In genomic region chr1:15757575-15758401, GRCh38 we compare ENCODE assay signal across 8 cellular contexts. TPM values are rescaled to one million over a fixed set of nuclear protein-coding genes. Genes with fewer than 3 reads are reported as not detected.
DNase-seq lines count a peak whose midpoint lies in the region; ATAC-seq and TF ChIP-seq lines count a peak whose summit lies in the region.

No MANE protein-coding gene starts in this region.

- H3K4me3 Mint-ChIP-seq in T-helper 17 cell (peak overlapping the region; percentile 80), glutamatergic neuron (ENCODE audit: unreplicated experiment) (peak overlapping the region; percentile 78), progenitor cell of endocrine pancreas (ENCODE audit: low read depth) (peak overlapping the region; percentile 83)

- H3K9me3 Mint-ChIP-seq in glutamatergic neuron (ENCODE audit: unreplicated experiment) (peaks cover 5% of the 10 kb centered on the region), progenitor cell of endocrine pancreas (ENCODE audit: low read depth) (no peaks in the 10 kb centered on the region)

- no peak for TF ChIP-seq CTCF in glutamatergic neuron (IDR thresholded peaks at IDR 0.05; ENCODE audit: partially characterized antibody, unreplicated experiment)
- TF ChIP-seq CTCF in progenitor cell of endocrine pancreas (IDR thresholded peaks at IDR 0.05; ENCODE audit: unreplicated experiment) = peak; percentile 35

- H3K27me3 Mint-ChIP-seq in T-helper 17 cell (peaks cover 56% of the 10 kb centered on the region), glutamatergic neuron (ENCODE audit: unreplicated experiment) (peaks cover 9% of the 10 kb centered on the region), progenitor cell of endocrine pancreas (no peaks in the 10 kb centered on the region)

- peak; percentile 51 for DNase-seq in GM03348 (ENCODE audit: low spot score)
- no peak for DNase-seq in T-helper 17 cell
- DNase-seq in glutamatergic neuron = peak; percentile 60
- DNase-seq in progenitor cell of endocrine pancreas (ENCODE audit: low spot score, unreplicated experiment) = no peak
- DNase-seq in CD1c-positive myeloid dendritic cell (ENCODE audit: extremely low spot score) = no peak
- no peak for DNase-seq in cerebellum (ENCODE audit: low spot score)

- peaks cover 16% of the 10 kb centered on the region for H3K4me1 Mint-ChIP-seq in T-helper 17 cell
- peaks cover 16% of the 10 kb centered on the region for H3K4me1 Mint-ChIP-seq in glutamatergic neuron (ENCODE audit: low read depth, unreplicated experiment)
- peaks cover 27% of the 10 kb centered on the region for H3K4me1 Mint-ChIP-seq in progenitor cell of endocrine pancreas (ENCODE audit: low read depth)

- H3K27ac Mint-ChIP-seq in T-helper 17 cell (no peak overlapping the region), glutamatergic neuron (ENCODE audit: unreplicated experiment) (peak overlapping the region; percentile 52), progenitor cell of endocrine pancreas (peak overlapping the region; percentile 97)

- H3K36me3 Mint-ChIP-seq in T-helper 17 cell (ENCODE audit: low read depth) (peaks cover 3% of the 10 kb centered on the region), glutamatergic neuron (ENCODE audit: unreplicated experiment) (no peaks in the 10 kb centered on the region), progenitor cell of endocrine pancreas (ENCODE audit: insufficient read depth) (peaks cover 4% of the 10 kb centered on the region)

- ATAC-seq in T-helper 17 cell = no peak
- ATAC-seq in GM18858 (IDR thresholded peaks at IDR 0.05; ENCODE audit: unreplicated experiment) = no peak
- no peak for ATAC-seq in HG03196 (IDR thresholded peaks at IDR 0.05; ENCODE audit: unreplicated experiment)

- H3K9me3 ChIP-seq in T-helper 17 cell (ENCODE audit: control insufficient read depth, low read length, poor library complexity, severe bottlenecking) = no peaks in the 10 kb centered on the region

RNA-seq across cellular contexts. Expression of gene FBLIM1, which starts 0.8 kb away (rescaled TPM):
- total RNA-seq in T-helper 17 cell (under 1 TPM in 1 of 2 donors, not detected in 1; 0.21 TPM), glutamatergic neuron (ENCODE audit: unreplicated experiment) (29.9 TPM), progenitor cell of endocrine pancreas (101 and 105 TPM in 2 replicates), cerebellum (8.9 TPM)

RNA-seq across cellular contexts. Expression of gene TMEM82, which starts 15.5 kb away (rescaled TPM):
- total RNA-seq in T-helper 17 cell (not detected), glutamatergic neuron (ENCODE audit: unreplicated experiment) (not detected), progenitor cell of endocrine pancreas (0.44 and 1.4 TPM in 2 replicates), cerebellum (not detected)

RNA-seq across cellular contexts. Expression of gene SLC25A34, which starts 21.7 kb away (rescaled TPM):
- total RNA-seq in T-helper 17 cell = 1 to 10 TPM; 1.5 to 1.9 TPM
- total RNA-seq in glutamatergic neuron (ENCODE audit: unreplicated experiment) = 4.1 TPM
- 5.5 and 6.0 TPM in 2 replicates for total RNA-seq in progenitor cell of endocrine pancreas
- 2.4 TPM for total RNA-seq in cerebellum

RNA-seq across cellular contexts. Expression of gene UQCRHL, which starts 49.7 kb away (rescaled TPM):
- total RNA-seq in T-helper 17 cell (under 1 TPM; 0.65 to 0.81 TPM), glutamatergic neuron (ENCODE audit: unreplicated experiment) (2.0 TPM), progenitor cell of endocrine pancreas (2.4 and 3.5 TPM in 2 replicates), cerebellum (2.6 TPM)

Comparison
In these comparisons a context has a peak if more than half of its experiments do, and no peak if none do; other contexts are left out.
1. DNase-seq: peak in GM03348 (single experiment) and glutamatergic neuron (single experiment); none in T-helper 17 cell (0 of 3), progenitor cell of endocrine pancreas (single experiment), CD1c-positive myeloid dendritic cell (single experiment) and cerebellum (single experiment).
2. Peak in every context shown above with its lines, with median percentiles within 50 percentile points of each other: H3K4me3 Mint-ChIP-seq.